In genomic region chr15:89514596-89515406, GRCh38 we compare ENCODE assay signal across 27 cellular contexts. TPM values are rescaled to one million over a fixed set of nuclear protein-coding genes. Genes with fewer than 3 reads are reported as not detected.
A peak's percentile ranks its signal among the peaks of the same experiment; 100 is the strongest.
DNase-seq lines count a peak whose midpoint lies in the region; ATAC-seq, FAIRE-seq and TF ChIP-seq lines count a peak whose summit lies in the region.
"Had no signal": no experiment of that assay in that cellular context is flagged by ENCODE, and none has a peak within 500 bp of the region (broad histone marks: within the 10 kb centered on the region; RNA-seq: fewer than 3 reads in every experiment).

No MANE protein-coding gene starts in this region.

- peak overlapping the region; percentile 4 for H3K9ac ChIP-seq in keratinocyte (ENCODE audit: control insufficient read depth, extremely low read depth, insufficient read depth, low read length)

- no peaks in the 10 kb centered on the region for H3K9me1 ChIP-seq in keratinocyte (ENCODE audit: control insufficient read depth, extremely low read depth, insufficient read depth, low read length)

- H3K9me3 ChIP-seq in keratinocyte (ENCODE audit: control insufficient read depth, low read depth, low read length) (no peaks in the 10 kb centered on the region), Caco-2 (no peaks in the 10 kb centered on the region)

- H3K4me1 ChIP-seq in keratinocyte (ENCODE audit: control insufficient read depth, extremely low read depth, insufficient read depth, low read length) = peaks cover 25% of the 10 kb centered on the region
- no peaks in the 10 kb centered on the region for H3K4me1 ChIP-seq in Caco-2
- H3K4me1 ChIP-seq: heart right ventricle, stomach had no signal

- peak; percentile 92 for FAIRE-seq in keratinocyte (lab: Jason Lieb, UNC)

- H2AFZ ChIP-seq in keratinocyte (ENCODE audit: control insufficient read depth, low read length) = no peak overlapping the region

- no peaks in the 10 kb centered on the region for H3K36me3 Mint-ChIP-seq in Caco-2 (ENCODE audit: insufficient read depth, unreplicated experiment)
- no peaks in the 10 kb centered on the region for H3K36me3 Mint-ChIP-seq in activated CD8-positive, alpha-beta memory T cell treated with anti-CD3 and anti-CD28 coated beads, Interleukin-2, amount 10 ng/mL, durations not matched to agents 7 days and 5 days
- H3K36me3 Mint-ChIP-seq: activated naive CD4-positive, alpha-beta T cell treated with anti-CD3 and anti-CD28 coated beads, Interleukin-2, amount 50 U/mL, for 24 hours; CD14-positive monocyte had no signal

- no peak for ATAC-seq in HG03460 (IDR thresholded peaks at IDR 0.05; ENCODE audit: unreplicated experiment)
- no peak for ATAC-seq in activated CD8-positive, alpha-beta memory T cell treated with anti-CD3 and anti-CD28 coated beads, Interleukin-2, amount 10 ng/mL, durations not matched to agents 7 days and 5 days
- ATAC-seq: heart right ventricle had no signal

- H3K9me3 Mint-ChIP-seq in Caco-2 (ENCODE audit: unreplicated experiment) = no peaks in the 10 kb centered on the region
- H3K9me3 Mint-ChIP-seq in activated CD8-positive, alpha-beta memory T cell treated with anti-CD3 and anti-CD28 coated beads, Interleukin-2, amount 10 ng/mL, durations not matched to agents 7 days and 5 days (ENCODE audit: low read depth) = no peaks in the 10 kb centered on the region
- H3K9me3 Mint-ChIP-seq: activated naive CD4-positive, alpha-beta T cell treated with anti-CD3 and anti-CD28 coated beads, Interleukin-2, amount 50 U/mL, for 24 hours; T-helper 1 cell treated with Interleukin-12 subunit alpha and Interleukin-12 subunit beta and Interleukin-4 antibody, amounts not matched to agents 30 μg/mL and 1 μg/mL, for 36 hours had no signal

- peak overlapping the region; percentile 69 for H3K27ac ChIP-seq in keratinocyte (ENCODE audit: control insufficient read depth, insufficient read depth, low read length)
- H3K27ac ChIP-seq: heart right ventricle, HL-60, stomach, VCaP had no signal

- H3K79me2 ChIP-seq in keratinocyte (ENCODE audit: control insufficient read depth, insufficient read depth, low read length) = no peaks in the 10 kb centered on the region

- H3K27ac Mint-ChIP-seq in Caco-2 (ENCODE audit: unreplicated experiment) = no peak overlapping the region
- H3K27ac Mint-ChIP-seq in activated CD8-positive, alpha-beta memory T cell treated with anti-CD3 and anti-CD28 coated beads, Interleukin-2, amount 10 ng/mL, durations not matched to agents 7 days and 5 days = no peak overlapping the region
- H3K27ac Mint-ChIP-seq: activated naive CD4-positive, alpha-beta T cell treated with anti-CD3 and anti-CD28 coated beads, Interleukin-2, amount 50 U/mL, for 24 hours; CD14-positive monocyte; T-helper 1 cell treated with Interleukin-12 subunit alpha and Interleukin-12 subunit beta and Interleukin-4 antibody, amounts not matched to agents 30 μg/mL and 1 μg/mL, for 36 hours had no signal

- H3K4me1 Mint-ChIP-seq in Caco-2 (ENCODE audit: low read depth, unreplicated experiment) = no peaks in the 10 kb centered on the region
- H3K4me1 Mint-ChIP-seq in activated CD8-positive, alpha-beta memory T cell treated with anti-CD3 and anti-CD28 coated beads, Interleukin-2, amount 10 ng/mL, durations not matched to agents 7 days and 5 days = no peaks in the 10 kb centered on the region
- H3K4me1 Mint-ChIP-seq: activated naive CD4-positive, alpha-beta T cell treated with anti-CD3 and anti-CD28 coated beads, Interleukin-2, amount 50 U/mL, for 24 hours had no signal

- no peaks in the 10 kb centered on the region for H4K20me1 ChIP-seq in keratinocyte (ENCODE audit: control insufficient read depth, extremely low read depth, insufficient read depth, low read length)

- TF ChIP-seq CTCF in keratinocyte (optimal IDR thresholded peaks at IDR 0.05 in 1 of 3, IDR thresholded peaks at IDR 0.05 in 1 of 3, conservative IDR thresholded peaks at IDR 0.05 in 1 of 3; ENCODE audit: extremely low read depth in 1 of 3, insufficient read depth in 2 of 3, low read length in 3 of 3) (no peak), Caco-2 (IDR thresholded peaks at IDR 0.05; ENCODE audit: insufficient read depth in 1 of 2, low read depth in 1 of 2, low read length in 1 of 2, severe bottlenecking in 1 of 2, unreplicated experiment in 1 of 2) (no peak)

- POLR2A ChIA-PET in Caco-2 (lab: Charles Lee) = no interaction called here

- H3K27me3 Mint-ChIP-seq in Caco-2 (ENCODE audit: insufficient read depth, unreplicated experiment) = peaks cover 5% of the 10 kb centered on the region
- H3K27me3 Mint-ChIP-seq in activated CD8-positive, alpha-beta memory T cell treated with anti-CD3 and anti-CD28 coated beads, Interleukin-2, amount 10 ng/mL, durations not matched to agents 7 days and 5 days = peaks cover 41% of the 10 kb centered on the region

- DNase-seq in AML-193 (lab: John Stamatoyannopoulos, UW) = peak; percentile 34 to 39
- DNase-seq in LoVo (ENCODE audit: low spot score) = peak; percentile 56
- DNase-seq in amniotic epithelial cell (ENCODE audit: low read depth) = peak; percentile 48
- no peak for DNase-seq in keratinocyte (ENCODE audit: low read depth, low spot score)
- DNase-seq in Caco-2 = no peak
- no peak for DNase-seq in kidney glomerular epithelial cell (lab: John Stamatoyannopoulos, UW)
- DNase-seq in activated CD8-positive, alpha-beta memory T cell treated with anti-CD3 and anti-CD28 coated beads, Interleukin-2, amount 10 ng/mL, durations not matched to agents 7 days and 5 days = no peak
- DNase-seq: ACHN; activated T-cell treated with anti-CD3 and anti-CD28 coated beads, Interleukin-2, amount 50 U/mL, for 1 hour; DMS153; effector CD8-positive, alpha-beta T cell; HCEC 1CT; heart right ventricle; NCI-H1105; NCI-H2081 treated with DMSO at 0.1 percent for 48 hours; NCI-H510A; NK-92 treated with Interleukin-12 subunit alpha and Interleukin-12 subunit beta, amount 100 ng/mL, for 24 hours; Right ventricle myocardium superior; stomach had no signal

- BruUV-seq in Caco-2 (replicated peaks; lab: Mats Ljungman, UMichigan) = no TSS peak

- H3K4me3 ChIP-seq in keratinocyte (ENCODE audit: control insufficient read depth in 2 of 3, extremely low read depth in 1 of 3, insufficient read depth in 2 of 3, low read depth in 1 of 3, low read length in 3 of 3) (no peak overlapping the region), Caco-2 (ENCODE audit: low read depth, low read length) (no peak overlapping the region)
- H3K4me3 ChIP-seq: heart right ventricle, stomach had no signal

- dilution Hi-C loops in keratinocyte (cut with MboI; ENCODE audit: extremely low pct_ligation_motif_present, low sequenced_read_pairs) = no loop called here

- intact Hi-C loops in Caco-2 (cut with micrococcal nuclease; ENCODE audit: unreplicated experiment) = no loop called here

- H3K4me2 ChIP-seq in keratinocyte (ENCODE audit: control insufficient read depth, extremely low read depth, insufficient read depth, low read depth, low read length) = peak overlapping the region; percentile 43

- H3K27me3 ChIP-seq in keratinocyte (ENCODE audit: control insufficient read depth, extremely low read depth, insufficient read depth, low read length) = no peaks in the 10 kb centered on the region
- no peaks in the 10 kb centered on the region; the same call in 1 of the 2 replicates for H3K27me3 ChIP-seq in Caco-2 (replicated peaks; ENCODE audit: control insufficient read depth, insufficient read depth, low read length)

- CTCF ChIA-PET in Caco-2 (lab: Charles Lee) = no interaction called here
- CTCF ChIA-PET in activated CD8-positive, alpha-beta memory T cell treated with anti-CD3 and anti-CD28 coated beads, Interleukin-2, amount 10 ng/mL, durations not matched to agents 7 days and 5 days (lab: Charles Lee) = interaction anchor here (1.0 to 1.2 kb wide), 2 partner anchors 15 to 19 kb away, joined by 3 to 4 read pairs; no protein-coding TSS in a partner anchor

- no peak overlapping the region for H3K4me3 Mint-ChIP-seq in Caco-2 (ENCODE audit: unreplicated experiment)
- H3K4me3 Mint-ChIP-seq in activated CD8-positive, alpha-beta memory T cell treated with anti-CD3 and anti-CD28 coated beads, Interleukin-2, amount 10 ng/mL, durations not matched to agents 7 days and 5 days = no peak overlapping the region
- H3K4me3 Mint-ChIP-seq: activated naive CD4-positive, alpha-beta T cell treated with anti-CD3 and anti-CD28 coated beads, Interleukin-2, amount 50 U/mL, for 24 hours; CD14-positive monocyte; T-helper 1 cell treated with Interleukin-12 subunit alpha and Interleukin-12 subunit beta and Interleukin-4 antibody, amounts not matched to agents 30 μg/mL and 1 μg/mL, for 36 hours had no signal

- H3K36me3 ChIP-seq in keratinocyte (ENCODE audit: control insufficient read depth in 2 of 2, extremely low read depth in 1 of 2, insufficient read depth in 2 of 2, low read length in 2 of 2) (no peaks in the 10 kb centered on the region), Caco-2 (ENCODE audit: control insufficient read depth, insufficient read depth, low read length) (no peaks in the 10 kb centered on the region)
- H3K36me3 ChIP-seq: heart right ventricle, stomach had no signal

RNA-seq across cellular contexts. Expression of gene RHCG, which starts 18.4 kb away (rescaled TPM):
- polyA plus RNA-seq in keratinocyte = 6.9 to 41.3 TPM (median 8.9 TPM) in 3 replicates
- 21.5 TPM for polyA plus RNA-seq in keratinocyte (2011; ENCODE audit: low read depth)
- 5.2 and 8.2 TPM in 2 replicates for polyA plus RNA-seq in keratinocyte (2011; cell fraction: cytosol; rRNA removed)
- 19.5 and 31.0 TPM in 2 replicates for polyA plus RNA-seq in keratinocyte (2011; cell fraction: nucleus; rRNA removed)
- polyA plus RNA-seq in keratinocyte (2012; ENCODE audit: low replicate concordance) = 7.5 and 72.5 TPM in 2 replicates
- polyA minus RNA-seq in keratinocyte = 17.8 to 79.6 TPM (median 20.1 TPM) in 3 replicates
- polyA minus RNA-seq in keratinocyte (2011; cell fraction: cytosol; rRNA and poly(A)+ RNA removed) = 12.1 TPM
- polyA minus RNA-seq in keratinocyte (2011; cell fraction: nucleus; rRNA and poly(A)+ RNA removed) = 17.7 and 35.1 TPM in 2 replicates
- not detected in 2 replicates for total RNA-seq in Caco-2 (2022)
- not detected for total RNA-seq in activated CD8-positive, alpha-beta memory T cell treated with anti-CD3 and anti-CD28 coated beads, Interleukin-2, amount 10 ng/mL, durations not matched to agents 7 days and 5 days
- total RNA-seq: lung microvascular endothelial cell, osteoblast, Right ventricle myocardium superior had no signal
- polyA plus RNA-seq: CD14-positive monocyte had no signal

Comparison
In these comparisons a context has a peak if more than half of its experiments do, and no peak if none do; other contexts are left out.
1. DNase-seq: peak in AML-193 (2 of 2), LoVo (single experiment) and amniotic epithelial cell (single experiment); none in keratinocyte (single experiment), Caco-2 (0 of 2), kidney glomerular epithelial cell (single experiment) and activated CD8-positive, alpha-beta memory T cell treated with anti-CD3 and anti-CD28 coated beads, Interleukin-2, amount 10 ng/mL, durations not matched to agents 7 days and 5 days (single experiment).